Comparison of ENCODE assay signal across 9 cellular contexts in the genomic region with DNA sequence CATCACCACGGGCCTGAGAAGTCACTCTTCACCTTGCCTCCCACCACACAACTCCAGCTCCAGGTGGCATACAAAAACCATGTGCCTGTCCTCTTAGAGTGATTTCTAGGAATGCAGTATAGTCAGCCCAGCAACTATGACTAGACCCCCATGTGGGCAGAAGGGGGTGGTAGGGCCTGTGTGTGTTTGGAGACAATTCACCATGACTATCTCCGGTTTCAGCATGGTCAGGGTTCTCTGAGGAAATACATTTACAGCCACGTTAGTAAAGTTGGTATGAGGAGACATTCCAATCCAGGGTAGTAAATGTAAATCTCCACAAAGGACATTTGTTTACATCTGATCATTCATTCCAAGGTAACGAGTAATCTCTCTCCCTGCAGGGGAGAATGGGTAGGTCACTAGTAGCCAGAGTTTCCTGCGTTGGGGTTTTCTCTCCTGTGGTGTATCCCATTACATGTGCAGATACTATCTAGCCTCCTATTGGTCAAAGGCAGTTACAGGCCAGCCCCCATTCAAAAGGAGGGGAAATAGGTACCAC. TPM values are rescaled to one million over a fixed set of nuclear protein-coding genes. Genes with fewer than 3 reads are reported as not detected.
A peak's percentile ranks its signal among the peaks of the same experiment; 100 is the strongest.
DNase-seq lines count a peak whose midpoint lies in the region; ATAC-seq lines count a peak whose summit lies in the region.
"Had no signal": no experiment of that assay in that cellular context is flagged by ENCODE, and none has a peak within 500 bp of the region (broad histone marks: within the 10 kb centered on the region; RNA-seq: fewer than 3 reads in every experiment).

No MANE protein-coding gene starts in this region.

- H3K27ac Mint-ChIP-seq in IgD-negative memory B cell, result peak overlapping the region in 2 of 3 donors; percentile 4 to 31

- H3K9me3 Mint-ChIP-seq in IgD-negative memory B cell, result no peaks in the 10 kb centered on the region

- ATAC-seq in HG02588 (IDR thresholded peaks at IDR 0.05; ENCODE audit: unreplicated experiment) (no peak), GM18520 (IDR thresholded peaks at IDR 0.05; ENCODE audit: unreplicated experiment) (no peak)

- DNase-seq in COLO829 (ENCODE audit: low spot score) (peak; percentile 58), brain pericyte (ENCODE audit: low read depth, low spot score) (peak; percentile 32), kidney tubule cell (ENCODE audit: low spot score) (peak; percentile 99), MV-4-11 (lab: John Stamatoyannopoulos, UW) (no peak), ecto neural progenitor cell (ENCODE audit: low spot score) (no peak)
- DNase-seq: NCI-H510A had no signal

- peaks cover 1% of the 10 kb centered on the region for H3K27me3 Mint-ChIP-seq in IgD-negative memory B cell

- peak overlapping the region in 1 of 4 donors; percentile 70 for H3K4me3 Mint-ChIP-seq in IgD-negative memory B cell

- peaks cover 6 to 19% (median 6%) of the 10 kb centered on the region in 3 donors for H3K4me1 Mint-ChIP-seq in IgD-negative memory B cell

- H3K36me3 Mint-ChIP-seq in IgD-negative memory B cell, result no peaks in the 10 kb centered on the region

RNA-seq across cellular contexts. Expression of a gene that starts 4.2 kb away (rescaled TPM):
- 19.0 TPM for polyA plus RNA-seq in IgD-negative memory B cell

Comparison
In these comparisons a context has a peak if more than half of its experiments do, and no peak if none do; other contexts are left out.
1. DNase-seq: peak in COLO829 (single experiment), brain pericyte (single experiment) and kidney tubule cell (single experiment); none in MV-4-11 (single experiment) and ecto neural progenitor cell (single experiment).